In genomic region chr9:37667706-37668672, GRCh38 we compare ENCODE assay signal across 15 cellular contexts. TPM values are rescaled to one million over a fixed set of nuclear protein-coding genes. Genes with fewer than 3 reads are reported as not detected.
A peak's percentile ranks its signal among the peaks of the same experiment; 100 is the strongest.
DNase-seq lines count a peak whose midpoint lies in the region; ATAC-seq and TF ChIP-seq lines count a peak whose summit lies in the region.
"Had no signal": no experiment of that assay in that cellular context is flagged by ENCODE, and none has a peak within 500 bp of the region (broad histone marks: within the 10 kb centered on the region; RNA-seq: fewer than 3 reads in every experiment).

No MANE protein-coding gene starts in this region.

- intact Hi-C loops in lower lobe of right lung (cut with DNase I), result no loop called here

- no peak overlapping the region for H3K4me3 ChIP-seq in BLaER1
- no peak overlapping the region for H3K4me3 ChIP-seq in astrocyte of the cerebellum (ENCODE audit: low read depth, low read length)
- H3K4me3 ChIP-seq in lower lobe of right lung, result no peak overlapping the region

- DNase-seq in LHCN-M2 (ENCODE audit: low read depth), result peak; percentile 35
- DNase-seq in astrocyte of the cerebellum (ENCODE audit: low read depth), result no peak
- DNase-seq in islet precursor cell, result peak; percentile 67
- DNase-seq in lower lobe of right lung, result no peak
- DNase-seq in NCI-H345 (lab: John Stamatoyannopoulos, UW), result no peak
- DNase-seq in Ammon's horn (ENCODE audit: low spot score), result no peak
- DNase-seq: amniotic stem cell; occipital lobe; stimulated activated CD4-positive, alpha-beta T cell treated with anti-CD3 and anti-CD28 coated beads, Interleukin-2, amount 100 ng/mL, for 48 hours; substantia nigra; T-helper 9 cell had no signal

- no peak overlapping the region for H3K9ac ChIP-seq in BLaER1

- peaks cover 8% of the 10 kb centered on the region; the same call in 1 of the 2 replicates for H3K9me3 ChIP-seq in BLaER1
- no peaks in the 10 kb centered on the region for H3K9me3 ChIP-seq in lower lobe of right lung

- TF ChIP-seq CTCF in astrocyte of the cerebellum (IDR thresholded peaks at IDR 0.05; ENCODE audit: low read depth, low read length, missing control alignments) (peak; percentile 8), lower lobe of right lung (IDR thresholded peaks at IDR 0.05) (no peak)

- H3K36me3 ChIP-seq in BLaER1 (no peaks in the 10 kb centered on the region), lower lobe of right lung (no peaks in the 10 kb centered on the region)

- ATAC-seq in lower lobe of right lung (no peak), HG03280 (IDR thresholded peaks at IDR 0.05; ENCODE audit: unreplicated experiment) (no peak)

- H3K27me3 ChIP-seq in BLaER1, result no peaks in the 10 kb centered on the region
- peaks cover 30% of the 10 kb centered on the region for H3K27me3 ChIP-seq in lower lobe of right lung (ENCODE audit: low read depth)

- in situ Hi-C loops in astrocyte of the cerebellum (cut with HindIII; ENCODE audit: low sequenced_read_pairs), result no loop called here

- H3K27ac ChIP-seq in BLaER1, result no peak overlapping the region
- H3K27ac ChIP-seq in lower lobe of right lung, result no peak overlapping the region

- no peaks in the 10 kb centered on the region for H4K20me1 ChIP-seq in BLaER1

- peak overlapping the region; percentile 82 for H3K4me2 ChIP-seq in BLaER1

- H3K4me1 ChIP-seq in BLaER1 (peaks cover 56% of the 10 kb centered on the region), lower lobe of right lung (no peaks in the 10 kb centered on the region)

RNA-seq across cellular contexts. Expression of gene FRMPD1, which starts 17.2 kb away (rescaled TPM):
- total RNA-seq in LHCN-M2 (2014; rRNA removed) (0.38 and 1.1 TPM in 2 replicates), lower lobe of right lung (0.06 TPM)
- 0.16 TPM for polyA plus RNA-seq in LHCN-M2 (2012)
- total RNA-seq: M059J had no signal
- polyA plus RNA-seq: CD14-positive monocyte had no signal

Comparison
In these comparisons a context has a peak if more than half of its experiments do, and no peak if none do; other contexts are left out.
1. DNase-seq: peak in LHCN-M2 (single experiment) and islet precursor cell (single experiment); none in astrocyte of the cerebellum (single experiment), lower lobe of right lung (single experiment), NCI-H345 (single experiment) and Ammon's horn (single experiment).